ENCODE assay signal across 8 cellular contexts in genomic region chr4:680565-680930, GRCh38.
DNase-seq lines count a peak whose midpoint lies in the region; ATAC-seq, FAIRE-seq and TF ChIP-seq lines count a peak whose summit lies in the region.

No MANE protein-coding gene starts in this region.

- no peaks in the 10 kb centered on the region for H3K27me3 ChIP-seq in GM06990 (replicated peaks; ENCODE audit: control insufficient read depth, insufficient read depth, low read length)

- DNase-seq in GM06990 (ENCODE audit: extremely low read depth, insufficient read length) (no peak), RWPE1 (ENCODE audit: low spot score) (no peak), foreskin fibroblast (peak in 1 of 2 donors; percentile 19), skeletal muscle cell (ENCODE audit: low read depth) (no peak), cerebellar nuclear complex (lab: John Stamatoyannopoulos, UW) (no peak), H54 (ENCODE audit: insufficient read length, low spot score) (no peak), NCI-H1694 treated with DMSO at 0.1 percent for 48 hours (lab: John Stamatoyannopoulos, UW) (no peak)

- H3K36me3 ChIP-seq in GM06990 (ENCODE audit: control insufficient read depth, insufficient read depth, low read length), result no peaks in the 10 kb centered on the region

- peak overlapping the region; percentile 64 for H3K4me3 ChIP-seq in GM06990 (replicated peaks; ENCODE audit: low read depth, low read length)
- peak overlapping the region; percentile 46 to 53 for H3K4me3 ChIP-seq in foreskin fibroblast (ENCODE audit: low read depth in 1 of 2, low read length in 2 of 2)
- H3K4me3 ChIP-seq in skeletal muscle cell (ENCODE audit: low read depth, low read length), result peak overlapping the region; percentile 46

- POLR2A ChIA-PET in RWPE1 (lab: Yijun Ruan, JAX; ENCODE audit: low non-redundant PET), result no interaction called here

- no peak for TF ChIP-seq POLR2A in H54 (IDR thresholded peaks at IDR 0.05; ENCODE audit: low read depth, low read length)

- ATAC-seq in HG03175 (IDR thresholded peaks at IDR 0.05; ENCODE audit: unreplicated experiment), result no peak

- TF ChIP-seq CTCF in GM06990 (IDR thresholded peaks at IDR 0.05; ENCODE audit: insufficient read depth, low read length, poor library complexity, severe bottlenecking) (no peak), RWPE1 (conservative IDR thresholded peaks at IDR 0.05; ENCODE audit: low read depth) (no peak), foreskin fibroblast (IDR thresholded peaks at IDR 0.05; ENCODE audit: low read depth, low read length) (no peak)

- H3K27ac ChIP-seq in RWPE1, result peak overlapping the region; percentile 24

- no peak for FAIRE-seq in H54 (lab: Jason Lieb, UNC)

- CTCF ChIA-PET in RWPE1 (lab: Yijun Ruan, JAX), result no interaction called here
